ENCODE assay signal across 1 cellular context in the genomic region with DNA sequence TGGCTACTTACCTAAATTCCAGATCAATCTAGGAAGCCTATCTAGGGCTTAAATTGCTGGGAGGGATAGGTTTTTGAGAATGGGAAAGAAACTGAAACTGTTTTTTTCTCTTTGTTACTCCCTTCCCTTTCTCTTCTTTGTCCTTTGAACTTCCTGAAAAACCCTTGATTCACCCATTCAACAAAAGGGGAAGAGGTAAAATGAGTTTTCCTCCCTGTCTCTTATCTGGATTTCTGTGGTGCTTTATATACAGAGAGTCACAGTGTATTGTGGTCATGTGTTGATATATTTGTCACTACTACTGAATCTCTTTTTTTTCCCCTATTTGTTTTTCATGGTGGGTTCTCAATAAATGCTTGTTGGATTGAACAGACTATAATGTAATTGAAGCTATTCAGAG.
TF ChIP-seq lines count a peak whose summit lies in the region.

No MANE protein-coding gene starts in this region.

TF ChIP-seq in K562, 482 proteins besides CTCF, POLR2A, EP300 and RAD21 (continued from another document):
- TF ChIP-seq SPI1 (IDR thresholded peaks at IDR 0.05; ENCODE audit: borderline replicate concordance, low read depth, low read length) (peak; percentile 92), ZNF140 (CRISPR knock-in tag; IDR thresholded peaks at IDR 0.05) (no peak), ZNF583 (CRISPR knock-in tag; IDR thresholded peaks at IDR 0.05) (no peak), MTA1 (IDR thresholded peaks at IDR 0.05; ENCODE audit: borderline replicate concordance) (peak; percentile 38; the same call in 1 of the 2 replicates), SMAD4 (CRISPR knock-in tag; conservative IDR thresholded peaks at IDR 0.05) (no peak), ZNF57 (CRISPR knock-in tag; IDR thresholded peaks at IDR 0.05) (peak; percentile 88; the same call in 1 of the 2 replicates), ADNP (tag; IDR thresholded peaks at IDR 0.05) (0 out of 2 replicates have a peak, but pooled peaks have one; percentile 37), ZNF384 (IDR thresholded peaks at IDR 0.05; ENCODE audit: low read depth, low read length) (0 out of 2 replicates have a peak, but pooled peaks have one; percentile 7), SMARCE1 (IDR thresholded peaks at IDR 0.05) (peak; percentile 67; the same call in 1 of the 2 replicates), NCOA1 (IDR thresholded peaks at IDR 0.05; ENCODE audit: low read depth) (no peak), ZKSCAN3 (CRISPR knock-in tag; IDR thresholded peaks at IDR 0.05) (no peak), GTF2A2 (tag; IDR thresholded peaks at IDR 0.05) (no peak), SAFB2 (IDR thresholded peaks at IDR 0.05; ENCODE audit: borderline replicate concordance, low read depth, low read length, severe bottlenecking) (no peak), NR2C1 (IDR thresholded peaks at IDR 0.05) (peak; percentile 74; the same call in 1 of the 2 replicates), NR2C1 (tag; IDR thresholded peaks at IDR 0.05) (peak; percentile 69), FOSL1 (tag; conservative IDR thresholded peaks at IDR 0.05) (peak; percentile 29; the same call in 1 of the 2 replicates), FOXA1 (IDR thresholded peaks at IDR 0.05; ENCODE audit: borderline replicate concordance) (no peak), ZSCAN32 (CRISPR knock-in tag; IDR thresholded peaks at IDR 0.05) (no peak), SOX6 (IDR thresholded peaks at IDR 0.05) (peak; percentile 84; the same call in 1 of the 2 replicates), SAFB (IDR thresholded peaks at IDR 0.05; ENCODE audit: borderline replicate concordance, low read depth, low read length) (no peak), MEIS2 (IDR thresholded peaks at IDR 0.05; ENCODE audit: partially characterized antibody) (peak; percentile 69), ZNF766 (CRISPR knock-in tag; conservative IDR thresholded peaks at IDR 0.05) (peak; percentile 70)
- TF ChIP-seq, protein P1, sequence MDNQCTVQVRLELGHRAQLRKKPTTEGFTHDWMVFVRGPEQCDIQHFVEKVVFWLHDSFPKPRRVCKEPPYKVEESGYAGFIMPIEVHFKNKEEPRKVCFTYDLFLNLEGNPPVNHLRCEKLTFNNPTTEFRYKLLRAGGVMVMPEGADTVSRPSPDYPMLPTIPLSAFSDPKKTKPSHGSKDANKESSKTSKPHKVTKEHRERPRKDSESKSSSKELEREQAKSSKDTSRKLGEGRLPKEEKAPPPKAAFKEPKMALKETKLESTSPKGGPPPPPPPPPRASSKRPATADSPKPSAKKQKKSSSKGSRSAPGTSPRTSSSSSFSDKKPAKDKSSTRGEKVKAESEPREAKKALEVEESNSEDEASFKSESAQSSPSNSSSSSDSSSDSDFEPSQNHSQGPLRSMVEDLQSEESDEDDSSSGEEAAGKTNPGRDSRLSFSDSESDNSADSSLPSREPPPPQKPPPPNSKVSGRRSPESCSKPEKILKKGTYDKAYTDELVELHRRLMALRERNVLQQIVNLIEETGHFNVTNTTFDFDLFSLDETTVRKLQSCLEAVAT (IDR thresholded peaks at IDR 0.05), result no peak
- TF ChIP-seq, protein P2, sequence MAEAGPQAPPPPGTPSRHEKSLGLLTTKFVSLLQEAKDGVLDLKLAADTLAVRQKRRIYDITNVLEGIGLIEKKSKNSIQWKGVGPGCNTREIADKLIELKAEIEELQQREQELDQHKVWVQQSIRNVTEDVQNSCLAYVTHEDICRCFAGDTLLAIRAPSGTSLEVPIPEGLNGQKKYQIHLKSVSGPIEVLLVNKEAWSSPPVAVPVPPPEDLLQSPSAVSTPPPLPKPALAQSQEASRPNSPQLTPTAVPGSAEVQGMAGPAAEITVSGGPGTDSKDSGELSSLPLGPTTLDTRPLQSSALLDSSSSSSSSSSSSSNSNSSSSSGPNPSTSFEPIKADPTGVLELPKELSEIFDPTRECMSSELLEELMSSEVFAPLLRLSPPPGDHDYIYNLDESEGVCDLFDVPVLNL (CRISPR knock-in tag; IDR thresholded peaks at IDR 0.05; ENCODE audit: low read depth), result no peak
- TF ChIP-seq, protein P3, sequence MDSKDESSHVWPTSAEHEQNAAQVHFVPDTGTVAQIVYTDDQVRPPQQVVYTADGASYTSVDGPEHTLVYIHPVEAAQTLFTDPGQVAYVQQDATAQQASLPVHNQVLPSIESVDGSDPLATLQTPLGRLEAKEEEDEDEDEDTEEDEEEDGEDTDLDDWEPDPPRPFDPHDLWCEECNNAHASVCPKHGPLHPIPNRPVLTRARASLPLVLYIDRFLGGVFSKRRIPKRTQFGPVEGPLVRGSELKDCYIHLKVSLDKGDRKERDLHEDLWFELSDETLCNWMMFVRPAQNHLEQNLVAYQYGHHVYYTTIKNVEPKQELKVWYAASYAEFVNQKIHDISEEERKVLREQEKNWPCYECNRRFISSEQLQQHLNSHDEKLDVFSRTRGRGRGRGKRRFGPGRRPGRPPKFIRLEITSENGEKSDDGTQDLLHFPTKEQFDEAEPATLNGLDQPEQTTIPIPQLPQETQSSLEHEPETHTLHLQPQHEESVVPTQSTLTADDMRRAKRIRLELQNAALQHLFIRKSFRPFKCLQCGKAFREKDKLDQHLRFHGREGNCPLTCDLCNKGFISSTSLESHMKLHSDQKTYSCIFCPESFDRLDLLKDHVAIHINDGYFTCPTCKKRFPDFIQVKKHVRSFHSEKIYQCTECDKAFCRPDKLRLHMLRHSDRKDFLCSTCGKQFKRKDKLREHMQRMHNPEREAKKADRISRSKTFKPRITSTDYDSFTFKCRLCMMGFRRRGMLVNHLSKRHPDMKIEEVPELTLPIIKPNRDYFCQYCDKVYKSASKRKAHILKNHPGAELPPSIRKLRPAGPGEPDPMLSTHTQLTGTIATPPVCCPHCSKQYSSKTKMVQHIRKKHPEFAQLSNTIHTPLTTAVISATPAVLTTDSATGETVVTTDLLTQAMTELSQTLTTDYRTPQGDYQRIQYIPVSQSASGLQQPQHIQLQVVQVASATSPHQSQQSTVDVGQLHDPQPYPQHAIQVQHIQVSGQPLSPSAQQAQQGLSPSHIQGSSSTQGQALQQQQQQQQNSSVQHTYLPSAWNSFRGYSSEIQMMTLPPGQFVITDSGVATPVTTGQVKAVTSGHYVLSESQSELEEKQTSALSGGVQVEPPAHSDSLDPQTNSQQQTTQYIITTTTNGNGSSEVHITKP (IDR thresholded peaks at IDR 0.05; ENCODE audit: partially characterized antibody), result peak; percentile 38
- TF ChIP-seq, protein P4, sequence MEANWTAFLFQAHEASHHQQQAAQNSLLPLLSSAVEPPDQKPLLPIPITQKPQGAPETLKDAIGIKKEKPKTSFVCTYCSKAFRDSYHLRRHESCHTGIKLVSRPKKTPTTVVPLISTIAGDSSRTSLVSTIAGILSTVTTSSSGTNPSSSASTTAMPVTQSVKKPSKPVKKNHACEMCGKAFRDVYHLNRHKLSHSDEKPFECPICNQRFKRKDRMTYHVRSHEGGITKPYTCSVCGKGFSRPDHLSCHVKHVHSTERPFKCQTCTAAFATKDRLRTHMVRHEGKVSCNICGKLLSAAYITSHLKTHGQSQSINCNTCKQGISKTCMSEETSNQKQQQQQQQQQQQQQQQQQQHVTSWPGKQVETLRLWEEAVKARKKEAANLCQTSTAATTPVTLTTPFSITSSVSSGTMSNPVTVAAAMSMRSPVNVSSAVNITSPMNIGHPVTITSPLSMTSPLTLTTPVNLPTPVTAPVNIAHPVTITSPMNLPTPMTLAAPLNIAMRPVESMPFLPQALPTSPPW (CRISPR knock-in tag; IDR thresholded peaks at IDR 0.05), result peak; percentile 22; the same call in 1 of the 2 replicates
- TF ChIP-seq, protein P5, sequence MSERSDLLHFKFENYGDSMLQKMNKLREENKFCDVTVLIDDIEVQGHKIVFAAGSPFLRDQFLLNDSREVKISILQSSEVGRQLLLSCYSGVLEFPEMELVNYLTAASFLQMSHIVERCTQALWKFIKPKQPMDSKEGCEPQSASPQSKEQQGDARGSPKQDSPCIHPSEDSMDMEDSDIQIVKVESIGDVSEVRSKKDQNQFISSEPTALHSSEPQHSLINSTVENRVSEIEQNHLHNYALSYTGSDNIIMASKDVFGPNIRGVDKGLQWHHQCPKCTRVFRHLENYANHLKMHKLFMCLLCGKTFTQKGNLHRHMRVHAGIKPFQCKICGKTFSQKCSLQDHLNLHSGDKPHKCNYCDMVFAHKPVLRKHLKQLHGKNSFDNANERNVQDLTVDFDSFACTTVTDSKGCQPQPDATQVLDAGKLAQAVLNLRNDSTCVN (CRISPR knock-in tag; IDR thresholded peaks at IDR 0.05), result no peak
- TF ChIP-seq, protein P6, sequence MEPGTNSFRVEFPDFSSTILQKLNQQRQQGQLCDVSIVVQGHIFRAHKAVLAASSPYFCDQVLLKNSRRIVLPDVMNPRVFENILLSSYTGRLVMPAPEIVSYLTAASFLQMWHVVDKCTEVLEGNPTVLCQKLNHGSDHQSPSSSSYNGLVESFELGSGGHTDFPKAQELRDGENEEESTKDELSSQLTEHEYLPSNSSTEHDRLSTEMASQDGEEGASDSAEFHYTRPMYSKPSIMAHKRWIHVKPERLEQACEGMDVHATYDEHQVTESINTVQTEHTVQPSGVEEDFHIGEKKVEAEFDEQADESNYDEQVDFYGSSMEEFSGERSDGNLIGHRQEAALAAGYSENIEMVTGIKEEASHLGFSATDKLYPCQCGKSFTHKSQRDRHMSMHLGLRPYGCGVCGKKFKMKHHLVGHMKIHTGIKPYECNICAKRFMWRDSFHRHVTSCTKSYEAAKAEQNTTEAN (CRISPR knock-in tag; IDR thresholded peaks at IDR 0.05), result no peak
- TF ChIP-seq, protein P7, sequence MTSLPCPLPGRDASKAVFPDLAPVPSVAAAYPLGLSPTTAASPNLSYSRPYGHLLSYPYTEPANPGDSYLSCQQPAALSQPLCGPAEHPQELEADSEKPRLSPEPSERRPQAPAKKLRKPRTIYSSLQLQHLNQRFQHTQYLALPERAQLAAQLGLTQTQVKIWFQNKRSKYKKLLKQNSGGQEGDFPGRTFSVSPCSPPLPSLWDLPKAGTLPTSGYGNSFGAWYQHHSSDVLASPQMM (CRISPR knock-in tag; IDR thresholded peaks at IDR 0.05), result no peak
